In the genomic region with DNA sequence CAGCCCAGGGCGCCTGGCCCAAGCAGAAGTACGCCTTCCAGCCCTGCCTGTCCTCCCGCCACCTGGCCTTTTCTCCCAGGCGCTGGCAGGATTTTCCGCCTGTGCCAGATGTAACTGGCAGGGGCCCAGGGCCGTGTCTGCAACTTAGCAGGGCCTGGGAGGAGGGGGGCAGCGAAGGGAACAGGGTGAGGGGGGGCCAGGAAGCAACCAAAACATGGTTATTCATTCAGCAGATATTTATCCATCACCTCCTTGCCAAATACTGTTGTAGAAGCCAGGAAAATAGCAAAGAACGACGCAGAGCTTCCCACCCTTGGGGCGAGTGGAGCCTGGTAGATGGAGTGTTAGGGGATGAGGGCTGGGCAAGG, we compare ENCODE assay signal across 2 cellular contexts.
TF ChIP-seq lines count a peak whose summit lies in the region.

No MANE protein-coding gene starts in this region.

TF ChIP-seq in GM23338, 12 proteins besides CTCF, POLR2A, EP300 and RAD21 (continued from another document and continues in another):
- TF ChIP-seq, protein P1, sequence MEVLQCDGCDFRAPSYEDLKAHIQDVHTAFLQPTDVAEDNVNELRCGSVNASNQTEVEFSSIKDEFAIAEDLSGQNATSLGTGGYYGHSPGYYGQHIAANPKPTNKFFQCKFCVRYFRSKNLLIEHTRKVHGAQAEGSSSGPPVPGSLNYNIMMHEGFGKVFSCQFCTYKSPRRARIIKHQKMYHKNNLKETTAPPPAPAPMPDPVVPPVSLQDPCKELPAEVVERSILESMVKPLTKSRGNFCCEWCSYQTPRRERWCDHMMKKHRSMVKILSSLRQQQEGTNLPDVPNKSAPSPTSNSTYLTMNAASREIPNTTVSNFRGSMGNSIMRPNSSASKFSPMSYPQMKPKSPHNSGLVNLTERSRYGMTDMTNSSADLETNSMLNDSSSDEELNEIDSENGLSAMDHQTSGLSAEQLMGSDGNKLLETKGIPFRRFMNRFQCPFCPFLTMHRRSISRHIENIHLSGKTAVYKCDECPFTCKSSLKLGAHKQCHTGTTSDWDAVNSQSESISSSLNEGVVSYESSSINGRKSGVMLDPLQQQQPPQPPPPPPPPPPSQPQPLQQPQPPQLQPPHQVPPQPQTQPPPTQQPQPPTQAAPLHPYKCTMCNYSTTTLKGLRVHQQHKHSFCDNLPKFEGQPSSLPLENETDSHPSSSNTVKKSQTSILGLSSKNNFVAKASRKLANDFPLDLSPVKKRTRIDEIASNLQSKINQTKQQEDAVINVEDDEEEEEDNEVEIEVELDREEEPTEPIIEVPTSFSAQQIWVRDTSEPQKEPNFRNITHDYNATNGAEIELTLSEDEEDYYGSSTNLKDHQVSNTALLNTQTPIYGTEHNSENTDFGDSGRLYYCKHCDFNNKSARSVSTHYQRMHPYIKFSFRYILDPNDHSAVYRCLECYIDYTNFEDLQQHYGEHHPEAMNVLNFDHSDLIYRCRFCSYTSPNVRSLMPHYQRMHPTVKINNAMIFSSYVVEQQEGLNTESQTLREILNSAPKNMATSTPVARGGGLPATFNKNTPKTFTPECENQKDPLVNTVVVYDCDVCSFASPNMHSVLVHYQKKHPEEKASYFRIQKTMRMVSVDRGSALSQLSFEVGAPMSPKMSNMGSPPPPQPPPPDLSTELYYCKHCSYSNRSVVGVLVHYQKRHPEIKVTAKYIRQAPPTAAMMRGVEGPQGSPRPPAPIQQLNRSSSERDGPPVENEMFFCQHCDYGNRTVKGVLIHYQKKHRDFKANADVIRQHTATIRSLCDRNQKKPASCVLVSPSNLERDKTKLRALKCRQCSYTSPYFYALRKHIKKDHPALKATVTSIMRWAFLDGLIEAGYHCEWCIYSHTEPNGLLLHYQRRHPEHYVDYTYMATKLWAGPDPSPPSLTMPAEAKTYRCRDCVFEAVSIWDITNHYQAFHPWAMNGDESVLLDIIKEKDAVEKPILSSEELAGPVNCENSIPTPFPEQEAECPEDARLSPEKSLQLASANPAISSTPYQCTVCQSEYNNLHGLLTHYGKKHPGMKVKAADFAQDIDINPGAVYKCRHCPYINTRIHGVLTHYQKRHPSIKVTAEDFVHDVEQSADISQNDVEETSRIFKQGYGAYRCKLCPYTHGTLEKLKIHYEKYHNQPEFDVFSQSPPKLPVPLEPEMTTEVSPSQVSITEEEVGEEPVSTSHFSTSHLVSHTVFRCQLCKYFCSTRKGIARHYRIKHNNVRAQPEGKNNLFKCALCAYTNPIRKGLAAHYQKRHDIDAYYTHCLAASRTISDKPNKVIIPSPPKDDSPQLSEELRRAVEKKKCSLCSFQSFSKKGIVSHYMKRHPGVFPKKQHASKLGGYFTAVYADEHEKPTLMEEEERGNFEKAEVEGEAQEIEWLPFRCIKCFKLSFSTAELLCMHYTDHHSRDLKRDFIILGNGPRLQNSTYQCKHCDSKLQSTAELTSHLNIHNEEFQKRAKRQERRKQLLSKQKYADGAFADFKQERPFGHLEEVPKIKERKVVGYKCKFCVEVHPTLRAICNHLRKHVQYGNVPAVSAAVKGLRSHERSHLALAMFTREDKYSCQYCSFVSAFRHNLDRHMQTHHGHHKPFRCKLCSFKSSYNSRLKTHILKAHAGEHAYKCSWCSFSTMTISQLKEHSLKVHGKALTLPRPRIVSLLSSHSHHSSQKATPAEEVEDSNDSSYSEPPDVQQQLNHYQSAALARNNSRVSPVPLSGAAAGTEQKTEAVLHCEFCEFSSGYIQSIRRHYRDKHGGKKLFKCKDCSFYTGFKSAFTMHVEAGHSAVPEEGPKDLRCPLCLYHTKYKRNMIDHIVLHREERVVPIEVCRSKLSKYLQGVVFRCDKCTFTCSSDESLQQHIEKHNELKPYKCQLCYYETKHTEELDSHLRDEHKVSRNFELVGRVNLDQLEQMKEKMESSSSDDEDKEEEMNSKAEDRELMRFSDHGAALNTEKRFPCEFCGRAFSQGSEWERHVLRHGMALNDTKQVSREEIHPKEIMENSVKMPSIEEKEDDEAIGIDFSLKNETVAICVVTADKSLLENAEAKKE (CRISPR knock-in tag; IDR thresholded peaks at IDR 0.05), result no peak
- TF ChIP-seq, protein P2, sequence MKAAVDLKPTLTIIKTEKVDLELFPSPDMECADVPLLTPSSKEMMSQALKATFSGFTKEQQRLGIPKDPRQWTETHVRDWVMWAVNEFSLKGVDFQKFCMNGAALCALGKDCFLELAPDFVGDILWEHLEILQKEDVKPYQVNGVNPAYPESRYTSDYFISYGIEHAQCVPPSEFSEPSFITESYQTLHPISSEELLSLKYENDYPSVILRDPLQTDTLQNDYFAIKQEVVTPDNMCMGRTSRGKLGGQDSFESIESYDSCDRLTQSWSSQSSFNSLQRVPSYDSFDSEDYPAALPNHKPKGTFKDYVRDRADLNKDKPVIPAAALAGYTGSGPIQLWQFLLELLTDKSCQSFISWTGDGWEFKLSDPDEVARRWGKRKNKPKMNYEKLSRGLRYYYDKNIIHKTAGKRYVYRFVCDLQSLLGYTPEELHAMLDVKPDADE (IDR thresholded peaks at IDR 0.05), result no peak
- TF ChIP-seq POLR2AphosphoS5 (IDR thresholded peaks at IDR 0.05; ENCODE audit: low read depth) (no peak), EZH2phosphoT487 (IDR thresholded peaks at IDR 0.05; ENCODE audit: unreplicated experiment) (no peak), CREB1 (CRISPR knock-in tag; IDR thresholded peaks at IDR 0.05; ENCODE audit: low read depth) (no peak), JUNB (IDR thresholded peaks at IDR 0.05; ENCODE audit: unreplicated experiment) (no peak), ZNF114 (CRISPR knock-in tag; IDR thresholded peaks at IDR 0.05) (no peak), EZH2 (IDR thresholded peaks at IDR 0.05; ENCODE audit: low read depth, unreplicated experiment) (no peak), NANOG (IDR thresholded peaks at IDR 0.05; ENCODE audit: borderline replicate concordance) (no peak)
- TF ChIP-seq, protein P3, sequence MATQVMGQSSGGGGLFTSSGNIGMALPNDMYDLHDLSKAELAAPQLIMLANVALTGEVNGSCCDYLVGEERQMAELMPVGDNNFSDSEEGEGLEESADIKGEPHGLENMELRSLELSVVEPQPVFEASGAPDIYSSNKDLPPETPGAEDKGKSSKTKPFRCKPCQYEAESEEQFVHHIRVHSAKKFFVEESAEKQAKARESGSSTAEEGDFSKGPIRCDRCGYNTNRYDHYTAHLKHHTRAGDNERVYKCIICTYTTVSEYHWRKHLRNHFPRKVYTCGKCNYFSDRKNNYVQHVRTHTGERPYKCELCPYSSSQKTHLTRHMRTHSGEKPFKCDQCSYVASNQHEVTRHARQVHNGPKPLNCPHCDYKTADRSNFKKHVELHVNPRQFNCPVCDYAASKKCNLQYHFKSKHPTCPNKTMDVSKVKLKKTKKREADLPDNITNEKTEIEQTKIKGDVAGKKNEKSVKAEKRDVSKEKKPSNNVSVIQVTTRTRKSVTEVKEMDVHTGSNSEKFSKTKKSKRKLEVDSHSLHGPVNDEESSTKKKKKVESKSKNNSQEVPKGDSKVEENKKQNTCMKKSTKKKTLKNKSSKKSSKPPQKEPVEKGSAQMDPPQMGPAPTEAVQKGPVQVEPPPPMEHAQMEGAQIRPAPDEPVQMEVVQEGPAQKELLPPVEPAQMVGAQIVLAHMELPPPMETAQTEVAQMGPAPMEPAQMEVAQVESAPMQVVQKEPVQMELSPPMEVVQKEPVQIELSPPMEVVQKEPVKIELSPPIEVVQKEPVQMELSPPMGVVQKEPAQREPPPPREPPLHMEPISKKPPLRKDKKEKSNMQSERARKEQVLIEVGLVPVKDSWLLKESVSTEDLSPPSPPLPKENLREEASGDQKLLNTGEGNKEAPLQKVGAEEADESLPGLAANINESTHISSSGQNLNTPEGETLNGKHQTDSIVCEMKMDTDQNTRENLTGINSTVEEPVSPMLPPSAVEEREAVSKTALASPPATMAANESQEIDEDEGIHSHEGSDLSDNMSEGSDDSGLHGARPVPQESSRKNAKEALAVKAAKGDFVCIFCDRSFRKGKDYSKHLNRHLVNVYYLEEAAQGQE (IDR thresholded peaks at IDR 0.05; ENCODE audit: unreplicated experiment), result no peak

TF ChIP-seq in SK-N-SH, 30 proteins besides CTCF, POLR2A, EP300 and RAD21 (continued from another document):
- TF ChIP-seq, protein P3 (IDR thresholded peaks at IDR 0.05; ENCODE audit: low read depth, low read length), result 0 out of 2 replicates have a peak, but pooled peaks have one; percentile 20
- TF ChIP-seq TEAD4 (IDR thresholded peaks at IDR 0.05; ENCODE audit: borderline replicate concordance, insufficient read depth), result 0 out of 2 replicates have a peak, but pooled peaks have one; percentile 46
- TF ChIP-seq NRF1 (IDR thresholded peaks at IDR 0.05; ENCODE audit: low read depth, low read length), result no peak
- TF ChIP-seq, protein P4, sequence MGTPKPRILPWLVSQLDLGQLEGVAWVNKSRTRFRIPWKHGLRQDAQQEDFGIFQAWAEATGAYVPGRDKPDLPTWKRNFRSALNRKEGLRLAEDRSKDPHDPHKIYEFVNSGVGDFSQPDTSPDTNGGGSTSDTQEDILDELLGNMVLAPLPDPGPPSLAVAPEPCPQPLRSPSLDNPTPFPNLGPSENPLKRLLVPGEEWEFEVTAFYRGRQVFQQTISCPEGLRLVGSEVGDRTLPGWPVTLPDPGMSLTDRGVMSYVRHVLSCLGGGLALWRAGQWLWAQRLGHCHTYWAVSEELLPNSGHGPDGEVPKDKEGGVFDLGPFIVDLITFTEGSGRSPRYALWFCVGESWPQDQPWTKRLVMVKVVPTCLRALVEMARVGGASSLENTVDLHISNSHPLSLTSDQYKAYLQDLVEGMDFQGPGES (IDR thresholded peaks at IDR 0.05; ENCODE audit: low read depth, low read length), result no peak
- peak; percentile 53; the same call in 1 of the 2 replicates for TF ChIP-seq MXI1 (IDR thresholded peaks at IDR 0.05; ENCODE audit: low read depth, low read length)
- TF ChIP-seq, protein P5, sequence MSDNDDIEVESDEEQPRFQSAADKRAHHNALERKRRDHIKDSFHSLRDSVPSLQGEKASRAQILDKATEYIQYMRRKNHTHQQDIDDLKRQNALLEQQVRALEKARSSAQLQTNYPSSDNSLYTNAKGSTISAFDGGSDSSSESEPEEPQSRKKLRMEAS (IDR thresholded peaks at IDR 0.05; ENCODE audit: low read depth), result peak; percentile 51; the same call in 1 of the 2 replicates
- TF ChIP-seq FOSL2 (IDR thresholded peaks at IDR 0.05; ENCODE audit: borderline replicate concordance, low read depth), result peak; percentile 56; the same call in 1 of the 2 replicates
- TF ChIP-seq TCF12 (IDR thresholded peaks at IDR 0.05), result peak; percentile 97
- TF ChIP-seq, protein P6, sequence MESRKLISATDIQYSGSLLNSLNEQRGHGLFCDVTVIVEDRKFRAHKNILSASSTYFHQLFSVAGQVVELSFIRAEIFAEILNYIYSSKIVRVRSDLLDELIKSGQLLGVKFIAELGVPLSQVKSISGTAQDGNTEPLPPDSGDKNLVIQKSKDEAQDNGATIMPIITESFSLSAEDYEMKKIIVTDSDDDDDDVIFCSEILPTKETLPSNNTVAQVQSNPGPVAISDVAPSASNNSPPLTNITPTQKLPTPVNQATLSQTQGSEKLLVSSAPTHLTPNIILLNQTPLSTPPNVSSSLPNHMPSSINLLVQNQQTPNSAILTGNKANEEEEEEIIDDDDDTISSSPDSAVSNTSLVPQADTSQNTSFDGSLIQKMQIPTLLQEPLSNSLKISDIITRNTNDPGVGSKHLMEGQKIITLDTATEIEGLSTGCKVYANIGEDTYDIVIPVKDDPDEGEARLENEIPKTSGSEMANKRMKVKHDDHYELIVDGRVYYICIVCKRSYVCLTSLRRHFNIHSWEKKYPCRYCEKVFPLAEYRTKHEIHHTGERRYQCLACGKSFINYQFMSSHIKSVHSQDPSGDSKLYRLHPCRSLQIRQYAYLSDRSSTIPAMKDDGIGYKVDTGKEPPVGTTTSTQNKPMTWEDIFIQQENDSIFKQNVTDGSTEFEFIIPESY (IDR thresholded peaks at IDR 0.05; ENCODE audit: borderline replicate concordance, low read depth), result peak; percentile 35; the same call in 1 of the 2 replicates
- TF ChIP-seq, protein P7, sequence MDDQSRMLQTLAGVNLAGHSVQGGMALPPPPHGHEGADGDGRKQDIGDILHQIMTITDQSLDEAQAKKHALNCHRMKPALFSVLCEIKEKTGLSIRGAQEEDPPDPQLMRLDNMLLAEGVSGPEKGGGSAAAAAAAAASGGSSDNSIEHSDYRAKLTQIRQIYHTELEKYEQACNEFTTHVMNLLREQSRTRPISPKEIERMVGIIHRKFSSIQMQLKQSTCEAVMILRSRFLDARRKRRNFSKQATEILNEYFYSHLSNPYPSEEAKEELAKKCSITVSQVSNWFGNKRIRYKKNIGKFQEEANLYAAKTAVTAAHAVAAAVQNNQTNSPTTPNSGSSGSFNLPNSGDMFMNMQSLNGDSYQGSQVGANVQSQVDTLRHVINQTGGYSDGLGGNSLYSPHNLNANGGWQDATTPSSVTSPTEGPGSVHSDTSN (IDR thresholded peaks at IDR 0.05), result peak; percentile 76
- TF ChIP-seq CHD2 (IDR thresholded peaks at IDR 0.05; ENCODE audit: low read length, partially characterized antibody), result peak; percentile 85
- TF ChIP-seq TAF1 (IDR thresholded peaks at IDR 0.05; ENCODE audit: borderline replicate concordance, low read depth, low read length), result peak; percentile 30; the same call in 1 of the 2 replicates
- peak; percentile 72 for TF ChIP-seq GATA2 (CRISPR knock-in tag; IDR thresholded peaks at IDR 0.05)
- 0 out of 2 replicates have a peak, but pooled peaks have one; percentile 48 for TF ChIP-seq RXRA (IDR thresholded peaks at IDR 0.05; ENCODE audit: borderline replicate concordance, low read depth)
- no peak for TF ChIP-seq YY1 (IDR thresholded peaks at IDR 0.05; ENCODE audit: low read depth)
